Comparison of ENCODE assay signal across 13 cellular contexts in the genomic region with DNA sequence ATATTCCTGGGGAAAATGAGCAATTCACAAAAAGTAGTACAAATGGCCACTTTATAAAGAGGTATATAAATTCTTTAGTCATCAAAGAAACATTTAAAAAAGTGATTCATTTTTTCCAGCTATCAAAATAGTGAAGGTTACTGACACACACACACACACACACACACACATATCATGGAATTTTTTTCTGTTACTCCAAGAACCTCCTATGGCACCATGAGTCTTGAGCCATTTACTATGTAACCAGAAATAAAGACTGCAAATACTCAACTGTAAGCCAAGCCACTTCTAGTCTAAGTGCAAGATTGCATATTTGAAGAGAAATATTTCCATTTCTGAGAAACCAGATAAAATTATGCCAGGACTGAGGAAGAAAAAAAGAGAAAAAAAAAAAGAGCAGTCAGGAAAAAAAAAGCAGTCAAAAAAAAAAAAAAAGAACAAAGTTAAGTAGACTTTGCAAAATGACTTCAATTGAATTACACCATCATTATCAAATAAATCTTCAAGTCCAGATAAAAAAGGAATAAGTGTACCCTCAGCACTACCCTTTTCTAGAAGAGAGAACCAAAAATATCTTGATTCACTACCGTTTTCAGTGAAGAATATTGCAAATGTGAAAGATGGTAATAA.
DNase-seq lines count a peak whose midpoint lies in the region; ATAC-seq and TF ChIP-seq lines count a peak whose summit lies in the region.
"Had no signal": no experiment of that assay in that cellular context is flagged by ENCODE, and none has a peak within 500 bp of the region (broad histone marks: within the 10 kb centered on the region; RNA-seq: fewer than 3 reads in every experiment).

No MANE protein-coding gene starts in this region.

- H3K79me2 ChIP-seq in mammary epithelial cell (ENCODE audit: insufficient read depth, low read length), result no peaks in the 10 kb centered on the region

- no peaks in the 10 kb centered on the region for H3K9me3 ChIP-seq in mammary epithelial cell (replicated peaks; ENCODE audit: insufficient read depth, low read length)
- no peaks in the 10 kb centered on the region for H3K9me3 ChIP-seq in breast epithelium
- H3K9me3 ChIP-seq in uterus, result no peaks in the 10 kb centered on the region
- H3K9me3 ChIP-seq: SJSA1 had no signal

- TF ChIP-seq CTCF in mammary epithelial cell (conservative IDR thresholded peaks at IDR 0.05 in 1 of 2, IDR thresholded peaks at IDR 0.05 in 1 of 2; ENCODE audit: extremely low read depth in 1 of 2, insufficient read depth in 1 of 2, low read depth in 1 of 2, low read length in 2 of 2) (no peak), breast epithelium (IDR thresholded peaks at IDR 0.05) (no peak), uterus (IDR thresholded peaks at IDR 0.05) (no peak)

- H4K20me1 ChIP-seq in mammary epithelial cell (ENCODE audit: insufficient read depth, low read length), result no peaks in the 10 kb centered on the region

- 25% methylated on average over 1 of the region's 1 CpG for WGBS in mammary epithelial cell (ENCODE audit: low coverage, missing lambda C conversion rate)

- H3K4me1 ChIP-seq in mammary epithelial cell (ENCODE audit: insufficient read depth, low read length) (peaks cover 7% of the 10 kb centered on the region), breast epithelium (no peaks in the 10 kb centered on the region), uterus (no peaks in the 10 kb centered on the region)
- H3K4me1 ChIP-seq: SJSA1 had no signal

- DNase-seq in mammary epithelial cell, result peak; percentile 47
- no peak for DNase-seq in breast epithelium (ENCODE audit: low spot score in 2 of 2)
- peak; percentile 25 for DNase-seq in RKO (ENCODE audit: low spot score)
- peak; percentile 25 for DNase-seq in glomerular visceral epithelial cell (ENCODE audit: extremely low spot score)
- no peak for DNase-seq in uterus
- DNase-seq: activated CD4-positive, CD25-positive, alpha-beta regulatory T cell treated with anti-CD3 and anti-CD28 coated beads, Interleukin-2, amount 50 U/mL, for 72 hours; occipital lobe; T-helper 1 cell had no signal

- no peaks in the 10 kb centered on the region for H3K27me3 ChIP-seq in mammary epithelial cell (ENCODE audit: insufficient read depth, low read length)
- no peaks in the 10 kb centered on the region for H3K27me3 ChIP-seq in breast epithelium
- no peaks in the 10 kb centered on the region for H3K27me3 ChIP-seq in uterus
- H3K27me3 ChIP-seq: SJSA1 had no signal

- CTCF ChIA-PET in mammary epithelial cell (lab: Charles Lee; ENCODE audit: low non-redundant PET), result interaction anchor here (0.5 to 0.9 kb wide), 2 partner anchors 92 to 227 kb away, joined by 3 to 4 read pairs; no protein-coding TSS in a partner anchor

- no peak overlapping the region for H3K27ac ChIP-seq in mammary epithelial cell (ENCODE audit: insufficient read depth, low read depth, low read length)
- H3K27ac ChIP-seq in breast epithelium, result no peak overlapping the region
- no peak overlapping the region for H3K27ac ChIP-seq in uterus
- H3K27ac ChIP-seq: SJSA1 had no signal

- TF ChIP-seq POLR2A in breast epithelium (IDR thresholded peaks at IDR 0.05) (no peak), uterus (IDR thresholded peaks at IDR 0.05) (no peak)

- ATAC-seq in HG02610 (IDR thresholded peaks at IDR 0.05; ENCODE audit: unreplicated experiment), result no peak
- no peak for ATAC-seq in HG03039 (IDR thresholded peaks at IDR 0.05; ENCODE audit: unreplicated experiment)
- ATAC-seq: stimulated activated effector memory CD8-positive, alpha-beta T cell treated with anti-CD3 and anti-CD28 coated beads, Interleukin-12 subunit alpha, Interleukin-12 subunit beta, amount 100 ng/mL, for 72 hours had no signal

- H3K9ac ChIP-seq in mammary epithelial cell (ENCODE audit: insufficient read depth, low read length), result no peak overlapping the region

- H3K36me3 ChIP-seq in mammary epithelial cell (ENCODE audit: insufficient read depth, low read length) (no peaks in the 10 kb centered on the region), breast epithelium (no peaks in the 10 kb centered on the region), uterus (no peaks in the 10 kb centered on the region)
- H3K36me3 ChIP-seq: SJSA1 had no signal

- intact Hi-C loops in mammary epithelial cell (cut with micrococcal nuclease) (loop anchor here (5.0 kb wide), 2 partner anchors 191 to 244 kb away; no protein-coding TSS in a partner anchor), breast epithelium (cut with DNase I; ENCODE audit: low total_unique reads) (no loop called here), uterus (cut with DNase I; ENCODE audit: low total_unique reads) (loop anchor here (10.0 kb wide), 1 partner anchor 62 kb away; no protein-coding TSS in a partner anchor)

- H3K4me3 ChIP-seq in mammary epithelial cell (replicated peaks in 1 of 3; ENCODE audit: insufficient read depth in 1 of 3, low read depth in 2 of 3, low read length in 3 of 3) (no peak overlapping the region), breast epithelium (no peak overlapping the region), uterus (no peak overlapping the region)
- H3K4me3 ChIP-seq: coronary artery, SJSA1 had no signal

- H2AFZ ChIP-seq in mammary epithelial cell (ENCODE audit: low read depth, low read length), result no peak overlapping the region

- in situ Hi-C loops in mammary epithelial cell (cut with MboI; ENCODE audit: low sequenced_read_pairs in 2 of 2), result loop anchor here in 1 of 2 donors (10.0 kb wide), 1 partner anchor 162 kb away; no protein-coding TSS in a partner anchor

- BruUV-seq in mammary epithelial cell (replicated peaks; lab: Mats Ljungman, UMichigan), result no TSS peak

- no peak overlapping the region for H3K4me2 ChIP-seq in mammary epithelial cell (ENCODE audit: insufficient read depth, low read depth, low read length)

- dilution Hi-C loops in mammary epithelial cell (cut with HindIII; ENCODE audit: low sequenced_read_pairs), result no loop called here

Comparison
In these comparisons a context has a peak if more than half of its experiments do, and no peak if none do; other contexts are left out.
1. DNase-seq: peak in mammary epithelial cell (single experiment), RKO (single experiment) and glomerular visceral epithelial cell (single experiment); none in breast epithelium (0 of 2) and uterus (0 of 2).